ENCODE assay signal across 10 cellular contexts in genomic region chr14:76236172-76237130, GRCh38.
DNase-seq lines count a peak whose midpoint lies in the region; ATAC-seq lines count a peak whose summit lies in the region.
"Had no signal": no experiment of that assay in that cellular context is flagged by ENCODE, and none has a peak within 500 bp of the region (broad histone marks: within the 10 kb centered on the region; RNA-seq: fewer than 3 reads in every experiment).

No MANE protein-coding gene starts in this region.

- ATAC-seq in HG02759 (IDR thresholded peaks at IDR 0.05; ENCODE audit: unreplicated experiment) (peak; percentile 83), HG03039 (IDR thresholded peaks at IDR 0.05; ENCODE audit: unreplicated experiment) (no peak)

- DNase-seq in NOMO-1 treated with DMSO at 0.1 percent for 48 hours (lab: John Stamatoyannopoulos, UW; ENCODE audit: unreplicated experiment) (peak; percentile 16), NOMO-1 treated with dmso at 0.1 percent for 144 hours (lab: John Stamatoyannopoulos, UW; ENCODE audit: unreplicated experiment) (no peak), Kasumi-1 (lab: John Stamatoyannopoulos, UW) (peak; percentile 16 to 44), NCI-H524 treated with DMSO at 0.1 percent for 48 hours (lab: John Stamatoyannopoulos, UW) (no peak), iPS-NIHi7 (ENCODE audit: extremely low spot score) (no peak)
- DNase-seq in activated naive CD4-positive, alpha-beta T cell (lab: John Stamatoyannopoulos, UW), result no peak
- DNase-seq: activated CD8-positive, alpha-beta memory T cell treated with anti-CD3 and anti-CD28 coated beads, Interleukin-2, amount 50 U/mL, for 4 hours; DND-41 had no signal

Comparison
In these comparisons a context has a peak if more than half of its experiments do, and no peak if none do; other contexts are left out.
1. DNase-seq: peak in NOMO-1 treated with DMSO at 0.1 percent for 48 hours (single experiment) and Kasumi-1 (2 of 2); none in NOMO-1 treated with dmso at 0.1 percent for 144 hours (single experiment), NCI-H524 treated with DMSO at 0.1 percent for 48 hours (single experiment), activated naive CD4-positive, alpha-beta T cell (0 of 4) and iPS-NIHi7 (single experiment).